ENCODE assay signal across 19 cellular contexts in the genomic region with DNA sequence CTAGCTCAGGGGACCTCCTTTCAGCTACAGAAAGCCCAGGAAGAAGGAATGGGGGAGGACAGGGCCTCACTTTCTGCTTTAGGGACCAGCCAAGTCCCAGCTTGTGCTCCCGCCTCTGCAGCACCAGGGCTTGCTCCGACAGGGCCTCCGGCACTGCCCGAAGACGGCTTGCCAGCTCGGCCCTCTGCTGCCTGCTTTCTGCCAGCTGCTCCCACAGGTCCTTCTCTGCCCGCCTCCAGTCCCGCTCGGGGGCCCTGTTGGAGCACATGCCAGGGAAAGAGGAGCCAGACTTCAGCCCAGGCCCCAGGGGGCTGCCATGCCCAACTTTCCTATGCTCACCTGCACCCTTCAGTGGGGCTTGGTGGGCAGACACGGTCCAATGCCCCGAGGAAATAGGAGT.
"Had no signal": no experiment of that assay in that cellular context is flagged by ENCODE, and none has a peak within 500 bp of the region (broad histone marks: within the 10 kb centered on the region; RNA-seq: fewer than 3 reads in every experiment).

No MANE protein-coding gene starts in this region.

- H3K4me3 ChIP-seq: coronary artery, gastrocnemius medialis, heart right ventricle, left lung, lower lobe of right lung, stomach had no signal

- H3K9me3 ChIP-seq: gastrocnemius medialis, heart right ventricle, left lung, lower lobe of right lung, neutrophil, stomach had no signal

- H3K36me3 Mint-ChIP-seq: naive B cell had no signal

- H3K27ac Mint-ChIP-seq: nephron had no signal

- H3K27ac ChIP-seq: coronary artery, gastrocnemius medialis, left lung, lower lobe of right lung, neutrophil, stomach had no signal

- DNase-seq: effector CD4-positive, alpha-beta T cell; gastrocnemius medialis; heart right ventricle; islet precursor cell; lower lobe of right lung; mesendoderm; naive B cell; posterior cingulate gyrus; small intestine; stimulated activated CD4-positive, alpha-beta T cell treated with anti-CD3 and anti-CD28 coated beads, Interleukin-12 subunit alpha, Interleukin-12 subunit beta, amount 100 ng/mL, for 4 hours; stimulated activated naive CD4-positive, alpha-beta T cell; stomach; substantia nigra; trophoblast cell had no signal

- H3K27me3 ChIP-seq: gastrocnemius medialis, heart right ventricle, left lung, neutrophil, stomach had no signal

- ATAC-seq: esophagus mucosa, gastrocnemius medialis, left lung, lower lobe of right lung had no signal

- H3K9me3 Mint-ChIP-seq: naive B cell, nephron had no signal

- H3K27me3 Mint-ChIP-seq: naive B cell had no signal

- H3K4me3 Mint-ChIP-seq: nephron had no signal
